In the genomic region with DNA sequence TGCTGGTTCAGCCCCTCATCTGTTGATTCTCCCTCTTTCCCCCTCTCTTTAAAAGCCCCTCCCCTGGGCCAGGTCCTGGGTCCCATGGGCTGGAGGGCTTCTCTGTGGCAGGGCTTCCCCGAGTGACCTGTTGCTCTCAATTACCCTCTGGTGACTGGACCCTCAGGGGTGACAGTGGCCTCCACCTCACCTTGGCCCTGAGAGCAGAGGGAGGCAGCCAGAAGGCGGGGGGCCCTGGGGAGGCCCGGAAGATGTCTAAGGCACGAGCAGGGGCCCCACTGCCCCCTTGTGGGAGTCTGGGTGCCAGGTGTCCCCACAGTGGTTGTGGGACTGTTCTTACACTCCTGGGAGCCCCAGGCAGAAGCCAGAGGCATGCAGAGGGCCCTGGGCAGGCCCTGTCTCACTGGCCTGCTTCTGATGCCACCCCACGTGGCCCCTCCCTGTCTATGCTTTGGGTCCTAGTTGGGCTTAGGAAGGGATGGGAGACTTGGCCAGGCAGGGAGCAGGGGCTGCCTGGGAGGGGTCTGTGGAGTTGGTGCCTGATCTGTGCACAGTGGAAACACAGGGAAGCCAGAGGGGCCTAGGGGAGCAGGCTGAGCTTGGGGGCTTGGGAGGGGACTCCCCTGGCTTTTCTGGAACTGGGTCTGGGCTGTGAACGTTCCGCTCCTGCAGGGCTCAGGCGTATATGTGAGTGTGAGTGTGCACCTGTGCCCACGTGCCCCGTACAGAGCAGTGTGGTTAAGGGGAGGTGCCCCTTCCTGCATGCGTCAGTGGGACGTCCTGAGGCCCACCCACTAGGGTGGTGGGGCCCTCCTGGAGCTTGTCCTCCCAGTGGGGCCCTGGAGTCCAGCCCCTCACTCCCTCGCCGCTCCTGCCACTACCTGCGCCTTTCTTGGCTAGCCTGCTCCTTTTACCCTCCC, we compare ENCODE assay signal across 7 cellular contexts.
A peak's percentile ranks its signal among the peaks of the same experiment; 100 is the strongest.
DNase-seq lines count a peak whose midpoint lies in the region; ATAC-seq, FAIRE-seq and TF ChIP-seq lines count a peak whose summit lies in the region.
"Not testable (repeated sequence)": the region's sequence is repeated elsewhere in the genome, so short reads cannot be mapped to it uniquely, and the experiment has no call there.

No MANE protein-coding gene starts in this region.

- not testable (repeated sequence) for H3K4me1 ChIP-seq in HEK293 (ENCODE audit: control insufficient read depth, insufficient read depth, low read length); K562 (replicated peaks in 1 of 2; ENCODE audit: control insufficient read depth in 2 of 2, insufficient read depth in 2 of 2, low read length in 2 of 2); mucosa of descending colon (ENCODE audit: low read depth)

- not testable (repeated sequence) for TF ChIP-seq RAD21 in K562 (CRISPR knock-in tag; conservative IDR thresholded peaks at IDR 0.05 in 1 of 2, IDR thresholded peaks at IDR 0.05 in 1 of 2)

- BruUV-seq in K562 (replicated peaks; lab: Mats Ljungman, UMichigan): not testable (repeated sequence)

- H3K79me2 ChIP-seq in SU-DHL-6 (ENCODE audit: insufficient read depth, low read length); K562 (ENCODE audit: control insufficient read depth, insufficient read depth, low read length): not testable (repeated sequence)

- H3K4me2 ChIP-seq in SU-DHL-6 (ENCODE audit: low read depth, low read length, poor library complexity, severe bottlenecking): peak overlapping the region; percentile 47
- H3K4me2 ChIP-seq in K562 (ENCODE audit: insufficient read depth, low read length): not testable (repeated sequence)

- not testable (repeated sequence) for H2AFZ ChIP-seq in SU-DHL-6 (ENCODE audit: low read depth, low read length, severe bottlenecking); K562 (ENCODE audit: low read depth, low read length)

- TF ChIP-seq CTCF in GM12874 (IDR thresholded peaks at IDR 0.05; ENCODE audit: insufficient read depth, low read depth, low read length): peak; percentile 53
- not testable (repeated sequence) for TF ChIP-seq CTCF in HEK293 (tag by site-specific recombination; IDR thresholded peaks at IDR 0.05); SU-DHL-6 (IDR thresholded peaks at IDR 0.05; ENCODE audit: insufficient read depth, low read length, poor library complexity, severe bottlenecking); K562 (IDR thresholded peaks at IDR 0.05 in 2 of 3, conservative IDR thresholded peaks at IDR 0.05 in 1 of 3; ENCODE audit: insufficient read depth in 2 of 3, low read depth in 1 of 3, low read length in 3 of 3); mucosa of descending colon (IDR thresholded peaks at IDR 0.05)

- TF ChIP-seq EP300 in K562 (IDR thresholded peaks at IDR 0.05; ENCODE audit: low read length): not testable (repeated sequence)

- not testable (repeated sequence) for H3K9me1 ChIP-seq in K562 (ENCODE audit: control insufficient read depth, insufficient read depth, low read length)

- H4K20me1 ChIP-seq in SU-DHL-6 (ENCODE audit: low read depth, low read length); K562 (replicated peaks; ENCODE audit: control insufficient read depth, insufficient read depth, low read length): not testable (repeated sequence)

- not testable (repeated sequence) for H3F3A ChIP-seq in SU-DHL-6 (ENCODE audit: insufficient read depth)

- not testable (repeated sequence) for FAIRE-seq in K562 (lab: Jason Lieb, UNC)

- in situ Hi-C loops in K562 (cut with MboI): not testable (repeated sequence)

- CTCF ChIA-PET in HEK293 (lab: Yijun Ruan, JAX); K562 (lab: Yijun Ruan, JAX; ENCODE audit: low intra/inter-chr PET ratio): not testable (repeated sequence)

- H3K9me2 ChIP-seq in SU-DHL-6 (replicated peaks; ENCODE audit: insufficient read depth, low read length): not testable (repeated sequence)

- peak overlapping the region; percentile 76 for H3K9ac ChIP-seq in SU-DHL-6 (ENCODE audit: low read length)
- H3K9ac ChIP-seq in K562 (ENCODE audit: insufficient read depth in 1 of 2, low read depth in 2 of 2, low read length in 2 of 2): not testable (repeated sequence)

- not testable (repeated sequence) for H3K4me3 ChIP-seq in HEK293 (ENCODE audit: low read depth, low read length); SU-DHL-6 (ENCODE audit: insufficient read depth, low read length, poor library complexity, severe bottlenecking); K562; mucosa of descending colon

- WGBS in K562 (ENCODE audit: insufficient coverage, low coverage, missing lambda C conversion rate): no CpG with 5 or more reads among the region's 15 CpGs

- POLR2A ChIA-PET in HEK293 (lab: Yijun Ruan, JAX); K562 (lab: Yijun Ruan, JAX): not testable (repeated sequence)

- intact Hi-C loops in K562 (cut with micrococcal nuclease): loop anchor here (5.0 kb wide), 1 partner anchor 119 kb away; no protein-coding TSS in a partner anchor
- intact Hi-C loops in mucosa of descending colon (cut with DNase I, micrococcal nuclease): loop anchor here (5.0 to 10.0 kb wide), 2 partner anchors 119 to 121 kb away; no protein-coding TSS in a partner anchor

- H3K27me3 ChIP-seq in SU-DHL-6 (ENCODE audit: low read length); K562 (ENCODE audit: control insufficient read depth in 2 of 2, insufficient read depth in 2 of 2, low read length in 2 of 2): not testable (repeated sequence)

- TF ChIP-seq POLR2A in K562 (conservative IDR thresholded peaks at IDR 0.05): not testable (repeated sequence)

- not testable (repeated sequence) for DNase-seq in K562 (ENCODE audit: extremely low read depth in 1 of 4, low spot score in 3 of 4)
- DNase-seq in mucosa of descending colon: peak; percentile 37 to 61 (median 52)

- not testable (repeated sequence) for H3K36me3 ChIP-seq in HEK293 (ENCODE audit: control insufficient read depth in 2 of 2, insufficient read depth in 1 of 2, low read length in 2 of 2); SU-DHL-6 (ENCODE audit: low read length); K562 (ENCODE audit: control insufficient read depth, insufficient read depth, low read length); mucosa of descending colon (ENCODE audit: low read depth)

- not testable (repeated sequence) for H3K9me3 ChIP-seq in HEK293 (ENCODE audit: control insufficient read depth, insufficient read depth, low read depth, low read length); SU-DHL-6 (ENCODE audit: insufficient read depth, low read length); K562 (replicated peaks; ENCODE audit: control insufficient read depth, insufficient read depth, low read depth, low read length); mucosa of descending colon

- ATAC-seq in GM19351 (IDR thresholded peaks at IDR 0.05; ENCODE audit: unreplicated experiment) (peak; percentile 47), HG03280 (IDR thresholded peaks at IDR 0.05; ENCODE audit: unreplicated experiment) (peak; percentile 32), K562 (peak; percentile 28; the same call in 1 of the 3 replicates), mucosa of descending colon (peak; percentile 52)

- H3K27ac ChIP-seq in HEK293 (ENCODE audit: extremely low read depth, low read depth, low read length); K562 (ENCODE audit: extremely low read depth, low read depth, low read length): not testable (repeated sequence)
- H3K27ac ChIP-seq in SU-DHL-6 (ENCODE audit: low read depth, low read length): peak overlapping the region; percentile 96

TF ChIP-seq in HEK293, 187 proteins besides CTCF, POLR2A, EP300 and RAD21:
- TF ChIP-seq ZNF366 (tag by site-specific recombination; conservative IDR thresholded peaks at IDR 0.05) (0 out of 2 replicates have a peak, but pooled peaks have one; percentile 5), SCRT2 (tag by site-specific recombination; IDR thresholded peaks at IDR 0.05) (peak; percentile 62), SCRT1 (tag by site-specific recombination; IDR thresholded peaks at IDR 0.05; ENCODE audit: borderline replicate concordance) (peak; percentile 33; the same call in 1 of the 2 replicates)
